2 cellular contexts compared by ENCODE assay signal in the genomic region with DNA sequence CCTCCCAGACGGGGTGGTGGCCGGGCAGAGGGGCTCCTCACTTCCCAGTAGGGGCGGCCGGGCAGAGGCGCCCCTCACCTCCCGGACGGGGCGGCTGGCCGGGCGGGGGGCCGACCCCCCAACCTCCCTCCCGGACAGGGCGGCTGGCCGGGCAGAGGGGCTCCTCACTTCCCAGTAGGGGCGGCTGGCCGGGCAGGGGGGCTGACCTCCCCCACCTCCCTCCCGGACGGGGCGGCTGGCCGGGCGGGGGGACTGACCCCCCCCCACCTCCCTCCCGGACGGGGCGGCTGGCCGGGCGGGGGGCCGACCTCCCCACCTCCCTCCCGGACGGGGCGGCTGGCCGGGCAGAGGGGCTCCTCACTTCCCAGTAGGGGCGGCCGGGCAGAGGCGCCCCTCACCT.
DNase-seq lines count a peak whose midpoint lies in the region; ATAC-seq and TF ChIP-seq lines count a peak whose summit lies in the region.
"Not testable (repeated sequence)": the region's sequence is repeated elsewhere in the genome, so short reads cannot be mapped to it uniquely, and the experiment has no call there.

No MANE protein-coding gene starts in this region.

- not testable (repeated sequence) for H3K4me3 Mint-ChIP-seq in endothelial cell (ENCODE audit: unreplicated experiment); stimulated activated naive CD8-positive, alpha-beta T cell treated with anti-CD3 and anti-CD28 coated beads, Interleukin-15, amount 100 ng/mL, for 72 hours

- DNase-seq in endothelial cell (ENCODE audit: low spot score), result peak; percentile 4
- not testable (repeated sequence) for DNase-seq in stimulated activated naive CD8-positive, alpha-beta T cell treated with anti-CD3 and anti-CD28 coated beads, Interleukin-15, amount 100 ng/mL, for 72 hours

- H3K27me3 Mint-ChIP-seq in endothelial cell (ENCODE audit: unreplicated experiment); stimulated activated naive CD8-positive, alpha-beta T cell treated with anti-CD3 and anti-CD28 coated beads, Interleukin-15, amount 100 ng/mL, for 72 hours: not testable (repeated sequence)

- H3K36me3 Mint-ChIP-seq in endothelial cell (ENCODE audit: low read depth, unreplicated experiment), result not testable (repeated sequence)

- ATAC-seq in stimulated activated naive CD8-positive, alpha-beta T cell treated with anti-CD3 and anti-CD28 coated beads, Interleukin-15, amount 100 ng/mL, for 72 hours, result peak; percentile 49

- H3K27ac Mint-ChIP-seq in endothelial cell (ENCODE audit: unreplicated experiment); stimulated activated naive CD8-positive, alpha-beta T cell treated with anti-CD3 and anti-CD28 coated beads, Interleukin-15, amount 100 ng/mL, for 72 hours: not testable (repeated sequence)

- not testable (repeated sequence) for H3K9me3 Mint-ChIP-seq in endothelial cell (ENCODE audit: unreplicated experiment)
- peaks cover 5 to 17% of the 10 kb centered on the region in 2 donors for H3K9me3 Mint-ChIP-seq in stimulated activated naive CD8-positive, alpha-beta T cell treated with anti-CD3 and anti-CD28 coated beads, Interleukin-15, amount 100 ng/mL, for 72 hours

- H3K4me1 Mint-ChIP-seq in endothelial cell (ENCODE audit: unreplicated experiment); stimulated activated naive CD8-positive, alpha-beta T cell treated with anti-CD3 and anti-CD28 coated beads, Interleukin-15, amount 100 ng/mL, for 72 hours: not testable (repeated sequence)

- not testable (repeated sequence) for TF ChIP-seq CTCF in endothelial cell (IDR thresholded peaks at IDR 0.05; ENCODE audit: unreplicated experiment)
